In the genomic region with DNA sequence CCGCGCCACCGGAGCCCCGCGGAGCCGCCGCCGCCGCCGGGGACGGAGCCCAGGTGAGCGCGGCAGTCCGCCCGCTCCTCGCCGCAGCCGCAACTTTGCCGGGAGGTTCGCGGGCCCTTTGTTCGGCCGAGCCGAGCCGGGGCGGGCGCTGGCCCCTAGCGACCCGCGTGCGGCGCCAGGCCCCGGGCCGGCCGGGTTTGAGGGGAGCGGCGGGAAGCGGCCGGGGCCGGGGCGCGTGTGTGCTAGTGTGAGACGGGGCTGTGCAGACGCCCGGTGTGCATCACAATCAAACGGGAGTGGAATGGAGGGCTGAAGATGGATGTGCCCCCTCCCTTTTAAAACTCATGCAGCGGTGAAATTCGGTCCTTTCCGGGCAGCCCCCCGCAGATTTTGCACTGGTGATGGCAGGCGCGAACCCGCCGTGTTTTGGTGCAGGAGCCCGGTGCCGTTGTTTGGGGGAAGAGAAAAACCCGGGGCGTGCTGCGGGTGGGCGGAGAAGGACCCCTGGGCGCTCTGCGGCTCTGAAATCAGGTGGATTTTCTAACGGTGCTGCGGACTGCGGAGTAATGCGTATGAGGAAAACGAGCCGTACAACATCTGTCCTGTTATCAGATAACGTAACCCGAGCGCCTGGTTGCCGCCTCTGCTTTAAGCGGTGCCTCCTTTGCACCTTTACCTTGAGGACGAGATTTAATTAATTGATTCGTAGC, we compare ENCODE assay signal across 8 cellular contexts. TPM values are rescaled to one million over a fixed set of nuclear protein-coding genes. Genes with fewer than 3 reads are reported as not detected.
DNase-seq lines count a peak whose midpoint lies in the region; ATAC-seq, FAIRE-seq and TF ChIP-seq lines count a peak whose summit lies in the region.

No MANE protein-coding gene starts in this region.

- H4K20me1 ChIP-seq in K562 (replicated peaks; ENCODE audit: control insufficient read depth, insufficient read depth, low read length): peaks cover 22% of the 10 kb centered on the region
- no peaks in the 10 kb centered on the region for H4K20me1 ChIP-seq in keratinocyte (ENCODE audit: control insufficient read depth, extremely low read depth, insufficient read depth, low read length)

- H3K79me2 ChIP-seq in K562 (ENCODE audit: control insufficient read depth, insufficient read depth, low read length) (peaks cover 35% of the 10 kb centered on the region), keratinocyte (ENCODE audit: control insufficient read depth, insufficient read depth, low read length) (no peaks in the 10 kb centered on the region)

- H3K27ac ChIP-seq in K562 (ENCODE audit: extremely low read depth, low read depth, low read length) (no peak overlapping the region), keratinocyte (ENCODE audit: control insufficient read depth, insufficient read depth, low read length) (no peak overlapping the region)

- H2AFZ ChIP-seq in K562 (ENCODE audit: low read depth, low read length) (peak overlapping the region; percentile 28; the same call in 1 of the 2 replicates), keratinocyte (ENCODE audit: control insufficient read depth, low read length) (no peak overlapping the region)

- dilution Hi-C loops in keratinocyte (cut with MboI; ENCODE audit: extremely low pct_ligation_motif_present, low sequenced_read_pairs): no loop called here

- TF ChIP-seq EP300 in K562 (IDR thresholded peaks at IDR 0.05; ENCODE audit: low read length): no peak

- H3K27me3 ChIP-seq in BE2C: no peaks in the 10 kb centered on the region
- H3K27me3 ChIP-seq in HAP-1 (ENCODE audit: low read depth): peaks cover 15% of the 10 kb centered on the region
- H3K27me3 ChIP-seq in K562 (ENCODE audit: control insufficient read depth in 2 of 2, insufficient read depth in 2 of 2, low read length in 2 of 2): peaks cover 25 to 35% of the 10 kb centered on the region in 2 experiments; a peak in 4 of 5 replicates
- peaks cover 41% of the 10 kb centered on the region for H3K27me3 ChIP-seq in keratinocyte (ENCODE audit: control insufficient read depth, extremely low read depth, insufficient read depth, low read length)

- H3K9me1 ChIP-seq in K562 (ENCODE audit: control insufficient read depth, insufficient read depth, low read length) (no peaks in the 10 kb centered on the region), keratinocyte (ENCODE audit: control insufficient read depth, extremely low read depth, insufficient read depth, low read length) (no peaks in the 10 kb centered on the region)

- H3K4me2 ChIP-seq in K562 (ENCODE audit: insufficient read depth, low read length) (peak overlapping the region; percentile 74), keratinocyte (ENCODE audit: control insufficient read depth, extremely low read depth, insufficient read depth, low read depth, low read length) (peak overlapping the region; percentile 82)

- TF ChIP-seq CTCF in BE2C (IDR thresholded peaks at IDR 0.05; ENCODE audit: low read depth, low read length) (no peak), K562 (IDR thresholded peaks at IDR 0.05 in 2 of 3, conservative IDR thresholded peaks at IDR 0.05 in 1 of 3; ENCODE audit: insufficient read depth in 2 of 3, low read depth in 1 of 3, low read length in 3 of 3) (no peak), keratinocyte (optimal IDR thresholded peaks at IDR 0.05 in 1 of 3, IDR thresholded peaks at IDR 0.05 in 1 of 3, conservative IDR thresholded peaks at IDR 0.05 in 1 of 3; ENCODE audit: extremely low read depth in 1 of 3, insufficient read depth in 2 of 3, low read length in 3 of 3) (no peak)

- H3K36me3 ChIP-seq in BE2C: no peaks in the 10 kb centered on the region
- no peaks in the 10 kb centered on the region for H3K36me3 ChIP-seq in HAP-1 (replicated peaks)
- no peaks in the 10 kb centered on the region for H3K36me3 ChIP-seq in K562 (ENCODE audit: control insufficient read depth, insufficient read depth, low read length)
- no peaks in the 10 kb centered on the region for H3K36me3 ChIP-seq in keratinocyte (ENCODE audit: control insufficient read depth in 2 of 2, extremely low read depth in 1 of 2, insufficient read depth in 2 of 2, low read length in 2 of 2)

- DNase-seq in BE2C: peak; percentile 35
- peak; percentile 9 to 36 for DNase-seq in HAP-1 (ENCODE audit: low spot score in 2 of 2)
- DNase-seq in SK-N-DZ (ENCODE audit: low spot score): peak; percentile 38
- DNase-seq in K562 (ENCODE audit: extremely low read depth in 1 of 4, low spot score in 3 of 4): peak in 3 of 4 experiments; percentile 20 to 65 (median 48)
- DNase-seq in keratinocyte (ENCODE audit: low read depth, low spot score): no peak
- DNase-seq in stimulated activated CD4-positive, alpha-beta T cell treated with anti-CD3 and anti-CD28 coated beads, Interleukin-2, amount 100 ng/mL, for 4 hours (ENCODE audit: low read depth): peak; percentile 2

- no TSS peak for BruUV-seq in K562 (replicated peaks; lab: Mats Ljungman, UMichigan)

- in situ Hi-C loops in HAP-1 (cut with MboI; ENCODE audit: low sequenced_read_pairs): no loop called here
- in situ Hi-C loops in K562 (cut with MboI): no loop called here

- CTCF ChIA-PET in K562 (lab: Yijun Ruan, JAX; ENCODE audit: low intra/inter-chr PET ratio): no interaction called here

- H3K4me3 ChIP-seq in BE2C (ENCODE audit: low read depth, low read length) (peak overlapping the region; percentile 84), HAP-1 (peak overlapping the region; percentile 57), K562 (peak overlapping the region; percentile 59), keratinocyte (ENCODE audit: control insufficient read depth in 2 of 3, extremely low read depth in 1 of 3, insufficient read depth in 2 of 3, low read depth in 1 of 3, low read length in 3 of 3) (peak overlapping the region; percentile 44 to 76 (median 68))

- POLR2A ChIA-PET in K562 (lab: Yijun Ruan, JAX): interaction anchor here (0.7 to 1.0 kb wide), 6 partner anchors 11 to 434 kb away, joined by 3 to 6 read pairs (median 4); no protein-coding TSS in a partner anchor

- no peak for TF ChIP-seq POLR2A in K562 (conservative IDR thresholded peaks at IDR 0.05)

- 0% methylated on average over 62 of the region's 75 CpGs for WGBS in K562 (ENCODE audit: insufficient coverage, low coverage, missing lambda C conversion rate)

- peaks cover 18% of the 10 kb centered on the region for H3K4me1 ChIP-seq in BE2C
- H3K4me1 ChIP-seq in HAP-1: peaks cover 23% of the 10 kb centered on the region
- peaks cover 19% of the 10 kb centered on the region in 2 experiments; a peak in 4 of 5 replicates for H3K4me1 ChIP-seq in K562 (replicated peaks in 1 of 2; ENCODE audit: control insufficient read depth in 2 of 2, insufficient read depth in 2 of 2, low read length in 2 of 2)
- no peaks in the 10 kb centered on the region for H3K4me1 ChIP-seq in keratinocyte (ENCODE audit: control insufficient read depth, extremely low read depth, insufficient read depth, low read length)

- intact Hi-C loops in K562 (cut with micrococcal nuclease): no loop called here

- FAIRE-seq in K562 (lab: Jason Lieb, UNC) (peak; percentile 57), keratinocyte (lab: Jason Lieb, UNC) (no peak)

- H3K9me3 ChIP-seq in BE2C (no peaks in the 10 kb centered on the region), HAP-1 (no peaks in the 10 kb centered on the region), K562 (replicated peaks; ENCODE audit: control insufficient read depth, insufficient read depth, low read depth, low read length) (no peaks in the 10 kb centered on the region), keratinocyte (ENCODE audit: control insufficient read depth, low read depth, low read length) (no peaks in the 10 kb centered on the region)

- H3K9ac ChIP-seq in K562 (ENCODE audit: insufficient read depth in 1 of 2, low read depth in 2 of 2, low read length in 2 of 2) (peak overlapping the region; percentile 20 to 90; a peak in 3 of 4 replicates), keratinocyte (ENCODE audit: control insufficient read depth, extremely low read depth, insufficient read depth, low read length) (peak overlapping the region; percentile 19)

- ATAC-seq in K562 (no peak), HG03520 (IDR thresholded peaks at IDR 0.05; ENCODE audit: unreplicated experiment) (no peak), HG02610 (IDR thresholded peaks at IDR 0.05; ENCODE audit: unreplicated experiment) (no peak)

- TF ChIP-seq RAD21 in K562 (CRISPR knock-in tag; conservative IDR thresholded peaks at IDR 0.05 in 1 of 2, IDR thresholded peaks at IDR 0.05 in 1 of 2): no peak

TF ChIP-seq in K562, 482 proteins besides CTCF, POLR2A, EP300 and RAD21 (continues in another document):
- TF ChIP-seq TSC22D4 (tag; IDR thresholded peaks at IDR 0.05): no peak

RNA-seq across cellular contexts. Expression of gene TNRC6C, which starts 0.9 kb away (rescaled TPM):
- 8.1 TPM for polyA plus RNA-seq in BE2C (2012; ENCODE audit: insufficient read depth, insufficient read length, low read depth)
- 2.5 and 2.7 TPM in 2 replicates for polyA plus RNA-seq in SK-N-DZ (2014; cell fraction: cytosol; rRNA removed)
- polyA plus RNA-seq in SK-N-DZ (2014; cell fraction: nucleus; rRNA removed): 2.1 and 4.6 TPM in 2 replicates
- 13.1 and 18.3 TPM in 2 replicates for total RNA-seq in K562 (2011; cell fraction: chromatin; rRNA removed; ENCODE audit: low replicate concordance)
- total RNA-seq in K562 (2011; cell fraction: nucleolus; rRNA removed): 5.5 and 8.3 TPM in 2 replicates
- 8.8 and 10.2 TPM in 2 replicates for total RNA-seq in K562 (2011; cell fraction: nucleoplasm; rRNA removed)
- total RNA-seq in K562 (2014; rRNA removed): 1.4 and 2.4 TPM in 2 replicates
- 1.9 and 3.0 TPM in 2 replicates for total RNA-seq in K562 (2014; rRNA removed; fragmentation: Illumina TruSeq; extraction: Trizol)
- total RNA-seq in K562 (2015; rRNA removed; fragmentation: Illumina TruSeq; extraction: Trizol): 2.6 and 2.8 TPM in 2 replicates
- total RNA-seq in K562 (2021): 4.9 and 6.3 TPM in 2 replicates
- polyA plus RNA-seq in K562 (2011; rRNA removed): 0.60 and 0.96 TPM in 2 replicates
- 0.28 and 0.45 TPM in 2 replicates for polyA plus RNA-seq in K562 (2011; cell fraction: cytosol; rRNA removed)
- 2.1 and 3.4 TPM in 2 replicates for polyA plus RNA-seq in K562 (2011; cell fraction: nucleus; rRNA removed)
- 1.5 and 2.4 TPM in 2 replicates for polyA plus RNA-seq in K562 (2012)
- polyA plus RNA-seq in K562 (2014; fragmentation: Illumina TruSeq; extraction: Trizol): 2.2 and 2.3 TPM in 2 replicates
- under 1 TPM; 0.20 to 0.30 TPM for polyA plus RNA-seq in K562 (2014; fragmentation: Nextera tagmentation; extraction: Ambion mirVana)
- polyA plus RNA-seq in K562 (2014; rRNA removed): 0.81 and 2.5 TPM in 2 replicates
- polyA minus RNA-seq in K562 (2011; rRNA and poly(A)+ RNA removed): 3.2 and 4.1 TPM in 2 replicates
- polyA minus RNA-seq in K562 (2011; cell fraction: cytosol; rRNA and poly(A)+ RNA removed): 0.86 and 1.5 TPM in 2 replicates
- polyA minus RNA-seq in K562 (2011; cell fraction: nucleus; rRNA and poly(A)+ RNA removed): 2.3 and 3.1 TPM in 2 replicates
- 0.34 to 0.95 TPM (median 0.36 TPM) in 3 replicates for polyA plus RNA-seq in keratinocyte
- 1.1 TPM for polyA plus RNA-seq in keratinocyte (2011; ENCODE audit: low read depth)
- 0.15 and 0.25 TPM in 2 replicates for polyA plus RNA-seq in keratinocyte (2011; cell fraction: cytosol; rRNA removed)
- polyA plus RNA-seq in keratinocyte (2011; cell fraction: nucleus; rRNA removed): 1.3 and 1.4 TPM in 2 replicates
- polyA plus RNA-seq in keratinocyte (2012; ENCODE audit: low replicate concordance): 0.78 and 1.1 TPM in 2 replicates
- polyA minus RNA-seq in keratinocyte: 1.6 to 5.5 TPM (median 3.2 TPM) in 3 replicates
- polyA minus RNA-seq in keratinocyte (2011; cell fraction: cytosol; rRNA and poly(A)+ RNA removed): 5.6 TPM
- polyA minus RNA-seq in keratinocyte (2011; cell fraction: nucleus; rRNA and poly(A)+ RNA removed): 1.6 and 3.4 TPM in 2 replicates
